Comparison of ENCODE assay signal across 2 cellular contexts in the genomic region with DNA sequence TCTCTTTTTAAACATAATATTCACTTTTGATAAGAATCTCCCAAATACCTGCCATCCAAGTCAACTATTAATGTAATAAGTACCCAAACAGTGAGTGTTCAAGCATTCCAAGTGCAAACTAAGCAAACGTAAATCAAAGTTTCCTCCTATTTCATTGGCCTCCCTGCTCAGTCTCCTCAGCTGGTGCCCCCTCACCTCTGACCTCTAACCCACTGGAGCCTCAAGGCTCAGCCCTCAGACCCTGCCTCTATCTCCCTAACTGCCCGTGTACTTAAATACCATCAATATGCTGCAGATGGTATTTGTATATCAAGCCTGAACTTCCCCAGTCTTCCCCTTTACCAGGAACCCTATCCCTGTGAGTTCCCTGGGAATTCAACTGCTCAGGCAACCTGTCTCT.
TF ChIP-seq lines count a peak whose summit lies in the region.

No MANE protein-coding gene starts in this region.

TF ChIP-seq in GM23338, 12 proteins besides CTCF, POLR2A, EP300 and RAD21:
- TF ChIP-seq, protein P1, sequence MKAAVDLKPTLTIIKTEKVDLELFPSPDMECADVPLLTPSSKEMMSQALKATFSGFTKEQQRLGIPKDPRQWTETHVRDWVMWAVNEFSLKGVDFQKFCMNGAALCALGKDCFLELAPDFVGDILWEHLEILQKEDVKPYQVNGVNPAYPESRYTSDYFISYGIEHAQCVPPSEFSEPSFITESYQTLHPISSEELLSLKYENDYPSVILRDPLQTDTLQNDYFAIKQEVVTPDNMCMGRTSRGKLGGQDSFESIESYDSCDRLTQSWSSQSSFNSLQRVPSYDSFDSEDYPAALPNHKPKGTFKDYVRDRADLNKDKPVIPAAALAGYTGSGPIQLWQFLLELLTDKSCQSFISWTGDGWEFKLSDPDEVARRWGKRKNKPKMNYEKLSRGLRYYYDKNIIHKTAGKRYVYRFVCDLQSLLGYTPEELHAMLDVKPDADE (IDR thresholded peaks at IDR 0.05) = no peak

TF ChIP-seq in GM12878, 131 proteins besides CTCF, POLR2A, EP300 and RAD21:
- TF ChIP-seq NR2C1 (IDR thresholded peaks at IDR 0.05) (peak; percentile 24; the same call in 1 of the 2 replicates), PML (IDR thresholded peaks at IDR 0.05; ENCODE audit: low read length) (no peak), SMAD5 (IDR thresholded peaks at IDR 0.05; ENCODE audit: low read depth) (no peak), SPI1 (IDR thresholded peaks at IDR 0.05; ENCODE audit: borderline replicate concordance, insufficient read depth, low read depth, low read length) (no peak), YBX1 (IDR thresholded peaks at IDR 0.05) (no peak)
- TF ChIP-seq, protein P2, sequence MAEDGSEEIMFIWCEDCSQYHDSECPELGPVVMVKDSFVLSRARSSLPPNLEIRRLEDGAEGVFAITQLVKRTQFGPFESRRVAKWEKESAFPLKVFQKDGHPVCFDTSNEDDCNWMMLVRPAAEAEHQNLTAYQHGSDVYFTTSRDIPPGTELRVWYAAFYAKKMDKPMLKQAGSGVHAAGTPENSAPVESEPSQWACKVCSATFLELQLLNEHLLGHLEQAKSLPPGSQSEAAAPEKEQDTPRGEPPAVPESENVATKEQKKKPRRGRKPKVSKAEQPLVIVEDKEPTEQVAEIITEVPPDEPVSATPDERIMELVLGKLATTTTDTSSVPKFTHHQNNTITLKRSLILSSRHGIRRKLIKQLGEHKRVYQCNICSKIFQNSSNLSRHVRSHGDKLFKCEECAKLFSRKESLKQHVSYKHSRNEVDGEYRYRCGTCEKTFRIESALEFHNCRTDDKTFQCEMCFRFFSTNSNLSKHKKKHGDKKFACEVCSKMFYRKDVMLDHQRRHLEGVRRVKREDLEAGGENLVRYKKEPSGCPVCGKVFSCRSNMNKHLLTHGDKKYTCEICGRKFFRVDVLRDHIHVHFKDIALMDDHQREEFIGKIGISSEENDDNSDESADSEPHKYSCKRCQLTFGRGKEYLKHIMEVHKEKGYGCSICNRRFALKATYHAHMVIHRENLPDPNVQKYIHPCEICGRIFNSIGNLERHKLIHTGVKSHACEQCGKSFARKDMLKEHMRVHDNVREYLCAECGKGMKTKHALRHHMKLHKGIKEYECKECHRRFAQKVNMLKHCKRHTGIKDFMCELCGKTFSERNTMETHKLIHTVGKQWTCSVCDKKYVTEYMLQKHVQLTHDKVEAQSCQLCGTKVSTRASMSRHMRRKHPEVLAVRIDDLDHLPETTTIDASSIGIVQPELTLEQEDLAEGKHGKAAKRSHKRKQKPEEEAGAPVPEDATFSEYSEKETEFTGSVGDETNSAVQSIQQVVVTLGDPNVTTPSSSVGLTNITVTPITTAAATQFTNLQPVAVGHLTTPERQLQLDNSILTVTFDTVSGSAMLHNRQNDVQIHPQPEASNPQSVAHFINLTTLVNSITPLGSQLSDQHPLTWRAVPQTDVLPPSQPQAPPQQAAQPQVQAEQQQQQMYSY (CRISPR knock-in tag; IDR thresholded peaks at IDR 0.05) = no peak
- TF ChIP-seq, protein P3, sequence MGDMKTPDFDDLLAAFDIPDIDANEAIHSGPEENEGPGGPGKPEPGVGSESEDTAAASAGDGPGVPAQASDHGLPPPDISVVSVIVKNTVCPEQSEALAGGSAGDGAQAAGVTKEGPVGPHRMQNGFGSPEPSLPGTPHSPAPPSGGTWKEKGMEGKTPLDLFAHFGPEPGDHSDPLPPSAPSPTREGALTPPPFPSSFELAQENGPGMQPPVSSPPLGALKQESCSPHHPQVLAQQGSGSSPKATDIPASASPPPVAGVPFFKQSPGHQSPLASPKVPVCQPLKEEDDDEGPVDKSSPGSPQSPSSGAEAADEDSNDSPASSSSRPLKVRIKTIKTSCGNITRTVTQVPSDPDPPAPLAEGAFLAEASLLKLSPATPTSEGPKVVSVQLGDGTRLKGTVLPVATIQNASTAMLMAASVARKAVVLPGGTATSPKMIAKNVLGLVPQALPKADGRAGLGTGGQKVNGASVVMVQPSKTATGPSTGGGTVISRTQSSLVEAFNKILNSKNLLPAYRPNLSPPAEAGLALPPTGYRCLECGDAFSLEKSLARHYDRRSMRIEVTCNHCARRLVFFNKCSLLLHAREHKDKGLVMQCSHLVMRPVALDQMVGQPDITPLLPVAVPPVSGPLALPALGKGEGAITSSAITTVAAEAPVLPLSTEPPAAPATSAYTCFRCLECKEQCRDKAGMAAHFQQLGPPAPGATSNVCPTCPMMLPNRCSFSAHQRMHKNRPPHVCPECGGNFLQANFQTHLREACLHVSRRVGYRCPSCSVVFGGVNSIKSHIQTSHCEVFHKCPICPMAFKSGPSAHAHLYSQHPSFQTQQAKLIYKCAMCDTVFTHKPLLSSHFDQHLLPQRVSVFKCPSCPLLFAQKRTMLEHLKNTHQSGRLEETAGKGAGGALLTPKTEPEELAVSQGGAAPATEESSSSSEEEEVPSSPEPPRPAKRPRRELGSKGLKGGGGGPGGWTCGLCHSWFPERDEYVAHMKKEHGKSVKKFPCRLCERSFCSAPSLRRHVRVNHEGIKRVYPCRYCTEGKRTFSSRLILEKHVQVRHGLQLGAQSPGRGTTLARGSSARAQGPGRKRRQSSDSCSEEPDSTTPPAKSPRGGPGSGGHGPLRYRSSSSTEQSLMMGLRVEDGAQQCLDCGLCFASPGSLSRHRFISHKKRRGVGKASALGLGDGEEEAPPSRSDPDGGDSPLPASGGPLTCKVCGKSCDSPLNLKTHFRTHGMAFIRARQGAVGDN (IDR thresholded peaks at IDR 0.05) = no peak
- TF ChIP-seq, protein P4, sequence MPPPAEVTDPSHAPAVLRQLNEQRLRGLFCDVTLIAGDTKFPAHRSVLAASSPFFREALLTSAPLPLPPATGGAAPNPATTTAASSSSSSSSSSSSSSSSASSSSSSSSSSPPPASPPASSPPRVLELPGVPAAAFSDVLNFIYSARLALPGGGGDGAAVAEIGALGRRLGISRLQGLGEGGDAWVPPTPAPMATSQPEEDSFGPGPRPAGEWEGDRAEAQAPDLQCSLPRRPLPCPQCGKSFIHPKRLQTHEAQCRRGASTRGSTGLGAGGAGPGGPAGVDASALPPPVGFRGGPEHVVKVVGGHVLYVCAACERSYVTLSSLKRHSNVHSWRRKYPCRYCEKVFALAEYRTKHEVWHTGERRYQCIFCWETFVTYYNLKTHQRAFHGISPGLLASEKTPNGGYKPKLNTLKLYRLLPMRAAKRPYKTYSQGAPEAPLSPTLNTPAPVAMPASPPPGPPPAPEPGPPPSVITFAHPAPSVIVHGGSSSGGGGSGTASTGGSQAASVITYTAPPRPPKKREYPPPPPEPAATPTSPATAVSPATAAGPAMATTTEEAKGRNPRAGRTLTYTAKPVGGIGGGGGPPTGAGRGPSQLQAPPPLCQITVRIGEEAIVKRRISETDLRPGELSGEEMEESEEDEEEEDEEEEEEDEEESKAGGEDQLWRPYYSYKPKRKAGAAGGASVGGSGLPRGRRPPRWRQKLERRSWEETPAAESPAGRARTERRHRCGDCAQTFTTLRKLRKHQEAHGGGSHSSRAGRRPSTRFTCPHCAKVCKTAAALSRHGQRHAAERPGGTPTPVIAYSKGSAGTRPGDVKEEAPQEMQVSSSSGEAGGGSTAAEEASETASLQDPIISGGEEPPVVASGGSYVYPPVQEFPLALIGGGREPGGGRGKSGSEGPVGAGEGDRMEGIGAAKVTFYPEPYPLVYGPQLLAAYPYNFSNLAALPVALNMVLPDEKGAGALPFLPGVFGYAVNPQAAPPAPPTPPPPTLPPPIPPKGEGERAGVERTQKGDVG (CRISPR knock-in tag; IDR thresholded peaks at IDR 0.05) = no peak
- TF ChIP-seq, protein P5, sequence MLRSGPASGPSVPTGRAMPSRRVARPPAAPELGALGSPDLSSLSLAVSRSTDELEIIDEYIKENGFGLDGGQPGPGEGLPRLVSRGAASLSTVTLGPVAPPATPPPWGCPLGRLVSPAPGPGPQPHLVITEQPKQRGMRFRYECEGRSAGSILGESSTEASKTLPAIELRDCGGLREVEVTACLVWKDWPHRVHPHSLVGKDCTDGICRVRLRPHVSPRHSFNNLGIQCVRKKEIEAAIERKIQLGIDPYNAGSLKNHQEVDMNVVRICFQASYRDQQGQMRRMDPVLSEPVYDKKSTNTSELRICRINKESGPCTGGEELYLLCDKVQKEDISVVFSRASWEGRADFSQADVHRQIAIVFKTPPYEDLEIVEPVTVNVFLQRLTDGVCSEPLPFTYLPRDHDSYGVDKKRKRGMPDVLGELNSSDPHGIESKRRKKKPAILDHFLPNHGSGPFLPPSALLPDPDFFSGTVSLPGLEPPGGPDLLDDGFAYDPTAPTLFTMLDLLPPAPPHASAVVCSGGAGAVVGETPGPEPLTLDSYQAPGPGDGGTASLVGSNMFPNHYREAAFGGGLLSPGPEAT (IDR thresholded peaks at IDR 0.05; ENCODE audit: low read depth) = no peak
